25 cellular contexts compared by ENCODE assay signal in genomic region chr2:227394403-227394802, GRCh38. TPM values are rescaled to one million over a fixed set of nuclear protein-coding genes. Genes with fewer than 3 reads are reported as not detected.
"Had no signal": no experiment of that assay in that cellular context is flagged by ENCODE, and none has a peak within 500 bp of the region (broad histone marks: within the 10 kb centered on the region; RNA-seq: fewer than 3 reads in every experiment).

No MANE protein-coding gene starts in this region.

- H3K4me2 ChIP-seq: hepatocyte had no signal

- H3K36me3 ChIP-seq: left lung, neutrophil, ovary, right lobe of liver, upper lobe of left lung had no signal

- H3K27me3 ChIP-seq: hepatocyte, left lung, neutrophil, ovary, right lobe of liver, upper lobe of left lung had no signal

- H3K79me2 ChIP-seq: hepatocyte had no signal

- ATAC-seq: activated T-cell treated with anti-CD3 and anti-CD28 coated beads, Interleukin-2, amount 50 U/mL, for 72 hours; left lung; right lobe of liver; T-helper 17 cell had no signal

- H3K4me3 ChIP-seq: hepatocyte, left lung, lung, ovary, right lobe of liver, upper lobe of left lung had no signal

- H3K9me3 ChIP-seq: left lung, neutrophil, ovary, right lobe of liver, upper lobe of left lung had no signal

- H3K4me1 ChIP-seq: upper lobe of left lung had no signal

- H2AFZ ChIP-seq: hepatocyte had no signal

- DNase-seq: activated CD4-positive, alpha-beta memory T cell treated with anti-CD3 and anti-CD28 coated beads, Interleukin-2, amount 10 ng/mL, durations not matched to agents 7 days and 5 days; activated CD4-positive, alpha-beta T cell treated with anti-CD3 and anti-CD28 coated beads for 4 hours; activated CD4-positive, CD25-positive, alpha-beta regulatory T cell; activated effector memory CD4-positive, alpha-beta T cell treated with Interleukin-2 at 50 U/mL for 16 hours; activated naive CD4-positive, alpha-beta T cell treated with anti-CD3 and anti-CD28 coated beads, Interleukin-2, amount 10 ng/mL, durations not matched to agents 7 days and 5 days; activated T-cell treated with anti-CD3 and anti-CD28 coated beads, Interleukin-2, amount 50 U/mL, for 72 hours; cerebellar nuclear complex; cortex of kidney; foreskin fibroblast; immature natural killer cell; kidney glomerular epithelial cell; left lung; ovary; right lobe of liver; small intestine; stimulated activated naive CD4-positive, alpha-beta T cell treated with Interleukin-2 at 50 U/mL for 16 hours; SW 1271; T-helper 17 cell; upper lobe of left lung had no signal

- H3K27ac ChIP-seq: hepatocyte, left lung, neutrophil, ovary, right lobe of liver, upper lobe of left lung had no signal

RNA-seq across cellular contexts. Expression of gene SCYGR1, which starts 6.7 kb away (rescaled TPM):
- total RNA-seq: activated CD4-positive, alpha-beta memory T cell treated with anti-CD3 and anti-CD28 coated beads, Interleukin-2, amount 10 ng/mL, durations not matched to agents 7 days and 5 days; activated T-cell treated with anti-CD3 and anti-CD28 coated beads, Interleukin-2, amount 50 U/mL, for 72 hours; fibroblast of lung; hepatocyte; left lung; lung; mesothelial cell of epicardium; ovary; right lobe of liver; T-helper 17 cell; upper lobe of left lung had no signal
- polyA plus RNA-seq: fibroblast of lung, hepatocyte, immature natural killer cell, lung, ovary, small intestine, thymus had no signal

RNA-seq across cellular contexts. Expression of gene TM4SF20, which starts 15.3 kb away (rescaled TPM):
- total RNA-seq: activated CD4-positive, alpha-beta memory T cell treated with anti-CD3 and anti-CD28 coated beads, Interleukin-2, amount 10 ng/mL, durations not matched to agents 7 days and 5 days; activated T-cell treated with anti-CD3 and anti-CD28 coated beads, Interleukin-2, amount 50 U/mL, for 72 hours; fibroblast of lung; left lung; lung; mesothelial cell of epicardium; right lobe of liver; T-helper 17 cell; upper lobe of left lung had no signal
- polyA plus RNA-seq: immature natural killer cell, ovary had no signal
